ENCODE assay signal across 22 cellular contexts in genomic region chr7:129746857-129747529, GRCh38.
"Had no signal": no experiment of that assay in that cellular context is flagged by ENCODE, and none has a peak within 500 bp of the region (broad histone marks: within the 10 kb centered on the region; RNA-seq: fewer than 3 reads in every experiment).

No MANE protein-coding gene starts in this region.

- H3K4me1 ChIP-seq: breast epithelium, right lobe of liver, suprapubic skin, tibial nerve had no signal

- H3K9me3 ChIP-seq: breast epithelium, gastroesophageal sphincter, heart left ventricle, right lobe of liver, stomach, suprapubic skin, tibial nerve had no signal

- H3K9me3 Mint-ChIP-seq: activated CD4-positive, alpha-beta memory T cell treated with anti-CD3 and anti-CD28 coated beads for 36 hours; activated naive CD4-positive, alpha-beta T cell treated with anti-CD3 and anti-CD28 coated beads, Interleukin-2, amount 10 ng/mL, durations not matched to agents 7 days and 5 days; activated T-cell treated with anti-CD3 and anti-CD28 coated beads, Interleukin-2, amount 50 U/mL, for 72 hours; stimulated activated memory B cell treated with anti-CD40 and anti-IgM and Interleukin-4, amounts not matched to agents 10 μg/mL and 1 μg/mL and 100 μg/mL, for 72 hours had no signal

- DNase-seq: activated CD4-positive, alpha-beta memory T cell treated with anti-CD3 and anti-CD28 coated beads for 36 hours; activated CD4-positive, alpha-beta T cell treated with anti-CD3 and anti-CD28 coated beads for 48 hours; activated effector memory CD4-positive, alpha-beta T cell treated with Interleukin-2 at 50 U/mL for 16 hours; activated naive CD4-positive, alpha-beta T cell treated with anti-CD3 and anti-CD28 coated beads, Interleukin-2, amount 10 ng/mL, durations not matched to agents 7 days and 5 days; activated T-cell treated with anti-CD3 and anti-CD28 coated beads, Interleukin-2, amount 50 U/mL, for 72 hours; cerebellar nuclear complex; cortex of kidney; heart left ventricle; islet precursor cell; left cardiac atrium; nucleus accumbens; right lobe of liver; small intestine; stimulated activated CD4-positive, alpha-beta T cell treated with anti-CD3 and anti-CD28 coated beads, Interleukin-2, amount 100 ng/mL, for 24 hours; stomach; T1000 had no signal

- H3K27ac Mint-ChIP-seq: activated CD4-positive, alpha-beta memory T cell treated with anti-CD3 and anti-CD28 coated beads for 36 hours; activated naive CD4-positive, alpha-beta T cell treated with anti-CD3 and anti-CD28 coated beads, Interleukin-2, amount 10 ng/mL, durations not matched to agents 7 days and 5 days; activated T-cell treated with anti-CD3 and anti-CD28 coated beads, Interleukin-2, amount 50 U/mL, for 72 hours; stimulated activated memory B cell treated with anti-CD40 and anti-IgM and Interleukin-4, amounts not matched to agents 10 μg/mL and 1 μg/mL and 100 μg/mL, for 72 hours had no signal

- H3K27ac ChIP-seq: breast epithelium, epithelial cell of prostate, gastroesophageal sphincter, heart left ventricle, right lobe of liver, stomach, suprapubic skin, tibial nerve had no signal

- H3K4me3 ChIP-seq: breast epithelium, gastroesophageal sphincter, heart left ventricle, right lobe of liver, stomach, suprapubic skin, tibial nerve had no signal

- H3K27me3 ChIP-seq: breast epithelium, gastroesophageal sphincter, heart left ventricle, right lobe of liver, stomach, suprapubic skin, tibial nerve had no signal

- H3K36me3 ChIP-seq: breast epithelium had no signal

- ATAC-seq: activated T-cell treated with anti-CD3 and anti-CD28 coated beads, Interleukin-2, amount 50 U/mL, for 72 hours; gastroesophageal sphincter; heart left ventricle; left cardiac atrium; right lobe of liver; stimulated activated memory B cell treated with anti-CD40 and anti-IgM and Interleukin-4, amounts not matched to agents 10 μg/mL and 1 μg/mL and 100 μg/mL, for 72 hours had no signal
